Comparison of ENCODE assay signal across 13 cellular contexts in the genomic region with DNA sequence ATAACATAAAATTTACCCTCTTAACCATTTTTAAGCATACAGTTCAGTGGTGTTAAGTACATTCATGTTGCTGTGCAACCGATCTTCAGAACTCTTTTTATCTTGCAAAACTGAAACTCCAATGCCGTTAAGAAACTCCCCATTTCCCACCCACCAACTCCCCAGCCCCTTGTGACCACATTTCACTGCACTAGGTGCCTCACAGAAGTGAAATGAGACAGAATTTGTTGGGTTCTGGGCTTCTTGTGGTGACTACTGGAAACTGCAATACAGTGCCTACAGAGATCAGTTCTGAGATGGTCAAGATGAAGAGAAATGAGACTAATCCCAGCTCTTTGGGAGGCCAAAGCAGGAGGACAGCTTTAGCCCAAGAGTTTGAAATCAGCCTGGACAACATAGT.
DNase-seq lines count a peak whose midpoint lies in the region; ATAC-seq and TF ChIP-seq lines count a peak whose summit lies in the region.
"Had no signal": no experiment of that assay in that cellular context is flagged by ENCODE, and none has a peak within 500 bp of the region (broad histone marks: within the 10 kb centered on the region; RNA-seq: fewer than 3 reads in every experiment).

No MANE protein-coding gene starts in this region.

- POLR2A ChIA-PET in CD8-positive, alpha-beta memory T cell (lab: Charles Lee) = no interaction called here

- H3K4me3 ChIP-seq in GM12875 (ENCODE audit: low read depth, low read length) (no peak overlapping the region), smooth muscle cell (no peak overlapping the region)
- no peak overlapping the region for H3K4me3 ChIP-seq in CD8-positive, alpha-beta memory T cell (ENCODE audit: low read length)
- H3K4me3 ChIP-seq: gastroesophageal sphincter had no signal

- H3K4me1 Mint-ChIP-seq in CD8-positive, alpha-beta memory T cell = peaks cover 10 to 37% (median 21%) of the 10 kb centered on the region in 3 donors

- peak in 1 of 2 donors; percentile 15 for DNase-seq in activated naive CD4-positive, alpha-beta T cell treated with anti-CD3 and anti-CD28 coated beads, Interleukin-2, amount 50 U/mL, for 72 hours (ENCODE audit: low spot score in 2 of 2)
- no peak for DNase-seq in CD8-positive, alpha-beta memory T cell
- DNase-seq in DMS79 treated with DMSO at 0.1 percent for 48 hours (lab: John Stamatoyannopoulos, UW) = no peak
- no peak for DNase-seq in smooth muscle cell (lab: John Stamatoyannopoulos, UW; ENCODE audit: unreplicated experiment)
- DNase-seq: COR-L47; effector memory CD8-positive, alpha-beta T cell; kidney glomerular epithelial cell; NCI-H2029 treated with DMSO at 0.1 percent for 48 hours had no signal

- H3K27ac ChIP-seq in CD8-positive, alpha-beta memory T cell (ENCODE audit: low read depth, low read length) = no peak overlapping the region
- H3K27ac ChIP-seq in smooth muscle cell (ENCODE audit: low read depth) = no peak overlapping the region
- H3K27ac ChIP-seq: gastroesophageal sphincter had no signal

- peaks cover 0 to 4% of the 10 kb centered on the region in 2 donors for H3K9me3 Mint-ChIP-seq in activated naive CD4-positive, alpha-beta T cell treated with anti-CD3 and anti-CD28 coated beads, Interleukin-2, amount 50 U/mL, for 72 hours
- no peaks in the 10 kb centered on the region for H3K9me3 Mint-ChIP-seq in CD8-positive, alpha-beta memory T cell
- H3K9me3 Mint-ChIP-seq: effector memory CD8-positive, alpha-beta T cell had no signal

- 82% methylated on average over 2 of the region's 2 CpGs for WGBS in smooth muscle cell (ENCODE audit: low lambda C conversion rate)

- H3K4me3 Mint-ChIP-seq in CD8-positive, alpha-beta memory T cell = no peak overlapping the region
- H3K4me3 Mint-ChIP-seq: effector memory CD8-positive, alpha-beta T cell had no signal

- TF ChIP-seq CTCF in GM12875 (IDR thresholded peaks at IDR 0.05; ENCODE audit: borderline replicate concordance, insufficient read depth, low read depth, low read length) (0 out of 2 replicates have a peak, but pooled peaks have one; percentile 15), smooth muscle cell (IDR thresholded peaks at IDR 0.05; ENCODE audit: borderline replicate concordance, insufficient read depth, poor library complexity, severe bottlenecking) (no peak)

- H3K36me3 ChIP-seq in CD8-positive, alpha-beta memory T cell (ENCODE audit: insufficient read depth, low read length) = no peaks in the 10 kb centered on the region
- H3K36me3 ChIP-seq in smooth muscle cell (ENCODE audit: low read depth) = no peaks in the 10 kb centered on the region
- H3K36me3 ChIP-seq: gastroesophageal sphincter had no signal

- no peaks in the 10 kb centered on the region for H4K20me1 ChIP-seq in smooth muscle cell (ENCODE audit: low read depth)

- no peak overlapping the region for H3K27ac Mint-ChIP-seq in activated naive CD4-positive, alpha-beta T cell treated with anti-CD3 and anti-CD28 coated beads, Interleukin-2, amount 50 U/mL, for 72 hours
- peak overlapping the region in 1 of 8 donors; percentile 35 for H3K27ac Mint-ChIP-seq in CD8-positive, alpha-beta memory T cell
- H3K27ac Mint-ChIP-seq: effector memory CD8-positive, alpha-beta T cell had no signal

- no peaks in the 10 kb centered on the region for H3K36me3 Mint-ChIP-seq in activated naive CD4-positive, alpha-beta T cell treated with anti-CD3 and anti-CD28 coated beads, Interleukin-2, amount 50 U/mL, for 72 hours
- H3K36me3 Mint-ChIP-seq in CD8-positive, alpha-beta memory T cell = peaks cover 0 to 3% (median 0%) of the 10 kb centered on the region in 3 donors

- H2AFZ ChIP-seq in smooth muscle cell (ENCODE audit: low read depth) = no peak overlapping the region

- no peak overlapping the region for H3K9ac ChIP-seq in smooth muscle cell (ENCODE audit: low read depth)

- no peaks in the 10 kb centered on the region for H3K79me2 ChIP-seq in smooth muscle cell (ENCODE audit: low read depth)

- no peak overlapping the region for H3K4me2 ChIP-seq in smooth muscle cell

- CTCF ChIA-PET in CD8-positive, alpha-beta memory T cell (lab: Charles Lee) = no interaction called here

- ATAC-seq in GM19035 (IDR thresholded peaks at IDR 0.05; ENCODE audit: unreplicated experiment) (peak; percentile 84), HG02981 (IDR thresholded peaks at IDR 0.05; ENCODE audit: unreplicated experiment) (peak; percentile 48), GM19328 (IDR thresholded peaks at IDR 0.05; ENCODE audit: unreplicated experiment) (no peak)
- peak; percentile 64 to 97 for ATAC-seq in activated naive CD4-positive, alpha-beta T cell treated with anti-CD3 and anti-CD28 coated beads, Interleukin-2, amount 50 U/mL, for 72 hours
- ATAC-seq: effector memory CD8-positive, alpha-beta T cell; gastroesophageal sphincter had no signal

- H3K27me3 Mint-ChIP-seq in CD8-positive, alpha-beta memory T cell = peaks cover 0 to 4% of the 10 kb centered on the region in 2 donors
- H3K27me3 Mint-ChIP-seq: effector memory CD8-positive, alpha-beta T cell had no signal

- no peaks in the 10 kb centered on the region for H3K4me1 ChIP-seq in CD8-positive, alpha-beta memory T cell (ENCODE audit: insufficient read depth, low read length)
- no peaks in the 10 kb centered on the region for H3K4me1 ChIP-seq in smooth muscle cell (ENCODE audit: low read depth)
- H3K4me1 ChIP-seq: gastroesophageal sphincter had no signal

- H3K9me3 ChIP-seq in CD8-positive, alpha-beta memory T cell (ENCODE audit: low read length) = no peaks in the 10 kb centered on the region
- H3K9me3 ChIP-seq in smooth muscle cell (replicated peaks; ENCODE audit: low read depth) = no peaks in the 10 kb centered on the region
- H3K9me3 ChIP-seq: gastroesophageal sphincter had no signal

- no peaks in the 10 kb centered on the region for H3F3A ChIP-seq in smooth muscle cell (ENCODE audit: low read depth)

- no peaks in the 10 kb centered on the region for H3K27me3 ChIP-seq in CD8-positive, alpha-beta memory T cell (ENCODE audit: insufficient read depth, low read length, poor library complexity, severe bottlenecking)
- H3K27me3 ChIP-seq in smooth muscle cell (ENCODE audit: low read depth) = no peaks in the 10 kb centered on the region
- H3K27me3 ChIP-seq: gastroesophageal sphincter had no signal
